ENCODE assay signal across 9 cellular contexts in the genomic region with DNA sequence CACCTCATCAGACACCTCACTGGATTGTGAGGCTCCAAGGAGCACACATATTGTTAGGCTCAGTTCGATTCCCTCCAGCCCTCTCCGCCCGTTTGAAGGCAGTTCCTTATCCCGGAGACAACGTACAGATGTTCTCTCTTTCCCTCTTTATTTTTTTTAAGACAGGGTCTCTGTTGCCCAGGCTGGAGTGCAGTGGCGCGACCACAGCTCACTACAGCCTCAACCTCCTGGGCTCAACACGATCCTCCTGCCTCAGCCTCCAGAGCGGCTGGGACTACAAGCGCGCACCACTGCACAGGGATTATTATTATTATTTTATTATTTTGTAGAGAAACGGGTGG. TPM values are rescaled to one million over a fixed set of nuclear protein-coding genes. Genes with fewer than 3 reads are reported as not detected.
DNase-seq lines count a peak whose midpoint lies in the region; FAIRE-seq and TF ChIP-seq lines count a peak whose summit lies in the region.
"Had no signal": no experiment of that assay in that cellular context is flagged by ENCODE, and none has a peak within 500 bp of the region (broad histone marks: within the 10 kb centered on the region; RNA-seq: fewer than 3 reads in every experiment).

No MANE protein-coding gene starts in this region.

- peak overlapping the region; percentile 21 to 93 (median 86) for H3K27ac Mint-ChIP-seq in brain
- H3K27ac Mint-ChIP-seq in mesothelial cell of epicardium = peak overlapping the region; percentile 92

- DNase-seq in HL-60 (ENCODE audit: low read depth in 1 of 2, low spot score in 1 of 2) (no peak), mesothelial cell of epicardium (ENCODE audit: low spot score in 2 of 2, unreplicated experiment in 2 of 2) (no peak), urothelium cell line (ENCODE audit: low spot score) (no peak), NCI-H345 (lab: John Stamatoyannopoulos, UW) (no peak), NCI-H2081 (lab: John Stamatoyannopoulos, UW) (no peak), iPS-NIHi11 (ENCODE audit: low spot score) (no peak)

- peaks cover 30% of the 10 kb centered on the region for H3K4me1 Mint-ChIP-seq in brain
- peaks cover 19% of the 10 kb centered on the region for H3K4me1 Mint-ChIP-seq in mesothelial cell of epicardium

- H3K9me3 Mint-ChIP-seq in brain (peaks cover 0 to 3% (median 0%) of the 10 kb centered on the region in 5 experiments), mesothelial cell of epicardium (no peaks in the 10 kb centered on the region)

- peak overlapping the region; percentile 94 for H3K4me3 ChIP-seq in HL-60 (replicated peaks; ENCODE audit: insufficient read depth, low read length)

- no peak for TF ChIP-seq CTCF in 22Rv1 (IDR thresholded peaks at IDR 0.05)
- TF ChIP-seq CTCF in HL-60 (IDR thresholded peaks at IDR 0.05; ENCODE audit: insufficient read depth, low read length) = no peak
- no peak for TF ChIP-seq CTCF in brain (conservative IDR thresholded peaks at IDR 0.05)
- no peak for TF ChIP-seq CTCF in mesothelial cell of epicardium (IDR thresholded peaks at IDR 0.05; ENCODE audit: unreplicated experiment)

- FAIRE-seq in urothelium cell line (lab: Jason Lieb, UNC) = no peak

- no peaks in the 10 kb centered on the region for H3K27me3 ChIP-seq in HL-60 (ENCODE audit: insufficient read depth, poor library complexity, severe bottlenecking)

- H3K27me3 Mint-ChIP-seq in brain (peaks cover 20% of the 10 kb centered on the region), mesothelial cell of epicardium (ENCODE audit: low read depth) (peaks cover 8% of the 10 kb centered on the region)

- H3K27ac ChIP-seq in 22Rv1 = peak overlapping the region; percentile 70
- H3K27ac ChIP-seq in HL-60 (replicated peaks) = peak overlapping the region; percentile 80

- H3K4me3 Mint-ChIP-seq in brain = peak overlapping the region; percentile 95 to 99 (median 98)
- peak overlapping the region; percentile 95 for H3K4me3 Mint-ChIP-seq in mesothelial cell of epicardium

- H3K36me3 Mint-ChIP-seq in brain (no peaks in the 10 kb centered on the region), mesothelial cell of epicardium (peaks cover under 1% of the 10 kb centered on the region)

RNA-seq across cellular contexts. Expression of a gene that starts 0.7 kb away (rescaled TPM):
- polyA plus RNA-seq in brain (ENCODE audit: insufficient read depth, low read depth, low replicate concordance) = 49.2 TPM
- total RNA-seq in mesothelial cell of epicardium = 29.5 to 30.8 TPM (median 29.8 TPM) in 3 replicates

RNA-seq across cellular contexts. Expression of a gene that starts 14.7 kb away (rescaled TPM):
- polyA plus RNA-seq in brain (ENCODE audit: insufficient read depth, low read depth, low replicate concordance) = 0.15 TPM
- total RNA-seq in mesothelial cell of epicardium = 0.20 TPM in 2 of 3 replicates, not detected in the other
- total RNA-seq: sciatic nerve had no signal

RNA-seq across cellular contexts. Expression of a gene that starts 24.4 kb away (rescaled TPM):
- polyA plus RNA-seq in brain (ENCODE audit: insufficient read depth, low read depth, low replicate concordance) = 1.1 TPM
- 13.2 to 15.3 TPM (median 14.4 TPM) in 3 replicates for total RNA-seq in mesothelial cell of epicardium
- total RNA-seq: sciatic nerve had no signal

RNA-seq across cellular contexts. Expression of a gene that starts 27.4 kb away (rescaled TPM):
- polyA plus RNA-seq in brain (ENCODE audit: insufficient read depth, low read depth, low replicate concordance) = 166 TPM
- 0.38 TPM in 1 of 3 replicates, not detected in the others for total RNA-seq in mesothelial cell of epicardium

RNA-seq across cellular contexts. Expression of a gene that starts 44.9 kb away (rescaled TPM):
- polyA plus RNA-seq in brain (ENCODE audit: insufficient read depth, low read depth, low replicate concordance) = 30.7 TPM
- 68.3 to 71.2 TPM (median 69.0 TPM) in 3 replicates for total RNA-seq in mesothelial cell of epicardium
